Comparison of ENCODE assay signal across 8 cellular contexts in genomic region chrX:132219343-132219768, GRCh38. TPM values are rescaled to one million over a fixed set of nuclear protein-coding genes. Genes with fewer than 3 reads are reported as not detected.
DNase-seq lines count a peak whose midpoint lies in the region; TF ChIP-seq lines count a peak whose summit lies in the region.

Gene RAP2C, minus strand, starts transcription at chrX:132219447. Its CDS starts 2,179 bp downstream, at chrX:132217268.

- H3K36me3 Mint-ChIP-seq in type B pancreatic cell = peaks cover 12% of the 10 kb centered on the region

- peak within 1 kb of the TSS; percentile 90 for H3K9ac ChIP-seq in Loucy (ENCODE audit: low read depth, low read length, poor library complexity, severe bottlenecking)

- peak within 1 kb of the TSS; percentile 84 for H3K4me3 ChIP-seq in Loucy (ENCODE audit: low read length, poor library complexity, severe bottlenecking)

- H3K4me1 Mint-ChIP-seq in type B pancreatic cell (ENCODE audit: unreplicated experiment) = peaks cover 26% of the 10 kb centered on the region

- no peaks in the 10 kb centered on the region for H3K9me3 Mint-ChIP-seq in type B pancreatic cell

- H3K27me3 Mint-ChIP-seq in type B pancreatic cell = no peaks in the 10 kb centered on the region

- peak within 1 kb of the TSS; percentile 65; the same call in 1 of the 2 replicates for H2AFZ ChIP-seq in Loucy (ENCODE audit: low read length)

- no peaks in the 10 kb centered on the region for H3K27me3 ChIP-seq in Loucy (ENCODE audit: insufficient read depth, low read length, poor library complexity, severe bottlenecking)

- peak within 1 kb of the TSS; percentile 83 for H3K4me2 ChIP-seq in Loucy (ENCODE audit: low read depth, low read length, poor library complexity, severe bottlenecking)

- in situ Hi-C loops in SK-MEL-5 (cut with HindIII; ENCODE audit: low pct_unique_long_range_greater_than_20kb, low sequenced_read_pairs) = no loop called here

- H3K36me3 ChIP-seq in Loucy (ENCODE audit: insufficient read depth, low read length) = no peaks in the 10 kb centered on the region

- H3K27ac Mint-ChIP-seq in type B pancreatic cell = peak within 1 kb of the TSS; percentile 98

- H3K9me2 ChIP-seq in Loucy (replicated peaks; ENCODE audit: low read depth, low read length) = no peaks in the 10 kb centered on the region

- TF ChIP-seq CTCF in Loucy (conservative IDR thresholded peaks at IDR 0.05; ENCODE audit: low read length) = peak; percentile 60
- TF ChIP-seq CTCF in type B pancreatic cell (conservative IDR thresholded peaks at IDR 0.05) = peak; percentile 79

- peaks cover 12% of the 10 kb centered on the region for H4K20me1 ChIP-seq in Loucy (ENCODE audit: insufficient read depth, low read length, poor library complexity, severe bottlenecking)

- peak within 1 kb of the TSS; percentile 98 for H3K4me3 Mint-ChIP-seq in type B pancreatic cell

- DNase-seq in GM03348 (ENCODE audit: low spot score) = peak; percentile 71
- peak; percentile 55 for DNase-seq in HCEC 1CT
- DNase-seq in SK-MEL-5 (ENCODE audit: low read depth, low spot score) = peak; percentile 78
- peak; percentile 48 for DNase-seq in activated naive CD4-positive, alpha-beta T cell treated with anti-CD3 and anti-CD28 coated beads, Interleukin-2, amount 50 U/mL, for 16 hours
- no peak for DNase-seq in glomerular endothelial cell (ENCODE audit: extremely low read depth, low read depth, low spot score)
- peak; percentile 9 for DNase-seq in occipital lobe (lab: John Stamatoyannopoulos, UW)
- peak; percentile 78 for DNase-seq in type B pancreatic cell (ENCODE audit: extremely low spot score, unreplicated experiment)

- H3F3A ChIP-seq in Loucy (ENCODE audit: low read depth) = no peaks in the 10 kb centered on the region

- no peaks in the 10 kb centered on the region for H3K9me3 ChIP-seq in Loucy (ENCODE audit: insufficient read depth, low read depth, low read length)

- peaks cover 25% of the 10 kb centered on the region for H3K79me2 ChIP-seq in Loucy (ENCODE audit: insufficient read depth, low read length)

- H3K4me1 ChIP-seq in Loucy (ENCODE audit: insufficient read depth, low read length, poor library complexity, severe bottlenecking) = peaks cover 16% of the 10 kb centered on the region

RNA-seq across cellular contexts. Expression of gene RAP2C, which starts in this region (rescaled TPM):
- 8.6 and 10.1 TPM in 2 replicates for total RNA-seq in SK-MEL-5 (2014; rRNA removed; shearing (Covaris generic))
- 12.7 and 19.6 TPM in 2 replicates for polyA plus RNA-seq in SK-MEL-5 (2015; cell fraction: cytosol; rRNA removed)
- polyA plus RNA-seq in SK-MEL-5 (2015; cell fraction: nucleus; rRNA removed) = 18.4 and 22.1 TPM in 2 replicates
- total RNA-seq in glomerular endothelial cell (15.2 and 21.4 TPM in 2 replicates), occipital lobe (19.2 TPM), type B pancreatic cell (ENCODE audit: low replicate concordance) (50.7 and 53.4 TPM in 2 replicates)
